ENCODE assay signal across 12 cellular contexts in genomic region chr16:85903576-85903975, GRCh38. TPM values are rescaled to one million over a fixed set of nuclear protein-coding genes. Genes with fewer than 3 reads are reported as not detected.
A peak's percentile ranks its signal among the peaks of the same experiment; 100 is the strongest.
DNase-seq lines count a peak whose midpoint lies in the region; ATAC-seq and TF ChIP-seq lines count a peak whose summit lies in the region.
"Had no signal": no experiment of that assay in that cellular context is flagged by ENCODE, and none has a peak within 500 bp of the region (broad histone marks: within the 10 kb centered on the region; RNA-seq: fewer than 3 reads in every experiment).

No MANE protein-coding gene starts in this region.

- DNase-seq in cardiac septum (ENCODE audit: low spot score): peak; percentile 47
- no peak for DNase-seq in right atrium auricular region (ENCODE audit: low spot score)
- no peak for DNase-seq in activated naive CD8-positive, alpha-beta T cell treated with anti-CD3 and anti-CD28 coated beads for 36 hours
- DNase-seq in upper lobe of right lung: no peak
- no peak for DNase-seq in Ammon's horn (ENCODE audit: low spot score)
- no peak for DNase-seq in stimulated activated CD4-positive, alpha-beta T cell treated with anti-CD3 and anti-CD28 coated beads, Interleukin-4, amount 100 ng/mL, for 4 hours
- DNase-seq: hippocampal formation had no signal

- peaks cover 22 to 57% (median 46%) of the 10 kb centered on the region in 3 donors for H3K4me1 Mint-ChIP-seq in IgD-negative memory B cell
- peaks cover 66% of the 10 kb centered on the region for H3K4me1 Mint-ChIP-seq in activated naive CD8-positive, alpha-beta T cell treated with anti-CD3 and anti-CD28 coated beads for 36 hours

- H3K27ac ChIP-seq in right atrium auricular region (no peak overlapping the region), upper lobe of right lung (no peak overlapping the region)
- H3K27ac ChIP-seq: thyroid gland had no signal

- H3K27me3 ChIP-seq in right atrium auricular region (peaks cover 0 to under 1% of the 10 kb centered on the region in 2 donors), upper lobe of right lung (peaks cover 18% of the 10 kb centered on the region)
- H3K27me3 ChIP-seq: thyroid gland had no signal

- TF ChIP-seq CTCF in right atrium auricular region (IDR thresholded peaks at IDR 0.05): no peak
- no peak for TF ChIP-seq CTCF in upper lobe of right lung (IDR thresholded peaks at IDR 0.05)

- intact Hi-C loops in cardiac septum (cut with DNase I): no loop called here
- intact Hi-C loops in upper lobe of right lung (cut with DNase I): no loop called here

- ATAC-seq in upper lobe of right lung (peak; percentile 8), GM21737 (IDR thresholded peaks at IDR 0.05; ENCODE audit: unreplicated experiment) (no peak)

- no peaks in the 10 kb centered on the region for H3K36me3 ChIP-seq in right atrium auricular region
- H3K36me3 ChIP-seq in upper lobe of right lung: no peaks in the 10 kb centered on the region
- H3K36me3 ChIP-seq: thyroid gland had no signal

- H3K4me1 ChIP-seq in right atrium auricular region (peaks cover 0 to 18% of the 10 kb centered on the region in 2 donors), upper lobe of right lung (peaks cover 18% of the 10 kb centered on the region)
- H3K4me1 ChIP-seq: thyroid gland had no signal

- peak overlapping the region; percentile 82 to 100 (median 96) for H3K4me3 Mint-ChIP-seq in IgD-negative memory B cell
- peak overlapping the region; percentile 89 for H3K4me3 Mint-ChIP-seq in activated naive CD8-positive, alpha-beta T cell treated with anti-CD3 and anti-CD28 coated beads for 36 hours

- H3K27me3 Mint-ChIP-seq in IgD-negative memory B cell: no peaks in the 10 kb centered on the region
- no peaks in the 10 kb centered on the region for H3K27me3 Mint-ChIP-seq in activated naive CD8-positive, alpha-beta T cell treated with anti-CD3 and anti-CD28 coated beads for 36 hours

- H3K9me3 ChIP-seq in right atrium auricular region (no peaks in the 10 kb centered on the region), upper lobe of right lung (no peaks in the 10 kb centered on the region)
- H3K9me3 ChIP-seq: thyroid gland had no signal

- no peaks in the 10 kb centered on the region for H3K9me3 Mint-ChIP-seq in IgD-negative memory B cell
- no peaks in the 10 kb centered on the region for H3K9me3 Mint-ChIP-seq in activated naive CD8-positive, alpha-beta T cell treated with anti-CD3 and anti-CD28 coated beads for 36 hours

- peak overlapping the region; percentile 84 to 100 (median 92) for H3K27ac Mint-ChIP-seq in IgD-negative memory B cell
- peak overlapping the region; percentile 92 for H3K27ac Mint-ChIP-seq in activated naive CD8-positive, alpha-beta T cell treated with anti-CD3 and anti-CD28 coated beads for 36 hours

- H3K36me3 Mint-ChIP-seq in IgD-negative memory B cell: peaks cover 26% of the 10 kb centered on the region
- H3K36me3 Mint-ChIP-seq in activated naive CD8-positive, alpha-beta T cell treated with anti-CD3 and anti-CD28 coated beads for 36 hours: peaks cover 89% of the 10 kb centered on the region

- no peak overlapping the region for H3K4me3 ChIP-seq in right atrium auricular region
- H3K4me3 ChIP-seq in upper lobe of right lung: no peak overlapping the region
- H3K4me3 ChIP-seq: thyroid gland had no signal

RNA-seq across cellular contexts. Expression of gene IRF8, which starts 4.6 kb away (rescaled TPM):
- 1.6 TPM for total RNA-seq in cardiac septum
- 10 to 100 TPM in 1 of 2 donors, 1 to 10 TPM in 1; 2.2 to 10.6 TPM for total RNA-seq in right atrium auricular region
- polyA plus RNA-seq in IgD-negative memory B cell: 718 TPM
- total RNA-seq in activated naive CD8-positive, alpha-beta T cell treated with anti-CD3 and anti-CD28 coated beads for 36 hours: 100 to 1,000 TPM; 230 to 234 TPM
- total RNA-seq in upper lobe of right lung: 43.1 TPM
- total RNA-seq: endothelial cell of umbilical vein, NCI-H460 had no signal
- polyA plus RNA-seq: endothelial cell of umbilical vein had no signal
